ENCODE assay signal across 12 cellular contexts in genomic region chr13:44484562-44485164, GRCh38.
DNase-seq lines count a peak whose midpoint lies in the region; ATAC-seq, FAIRE-seq and TF ChIP-seq lines count a peak whose summit lies in the region.
"Had no signal": no experiment of that assay in that cellular context is flagged by ENCODE, and none has a peak within 500 bp of the region (broad histone marks: within the 10 kb centered on the region; RNA-seq: fewer than 3 reads in every experiment).

No MANE protein-coding gene starts in this region.

- H3K27me3 Mint-ChIP-seq in activated CD4-positive, alpha-beta T cell treated with anti-CD3 and anti-CD28 coated beads, Interleukin-2, amount 10 ng/mL, durations not matched to agents 7 days and 5 days: no peaks in the 10 kb centered on the region
- H3K27me3 Mint-ChIP-seq in activated T-helper 17 cell treated with anti-CD3 and anti-CD28 coated beads, Interleukin-2, amount 50 U/mL, for 72 hours: no peaks in the 10 kb centered on the region

- H3K4me1 ChIP-seq in gastrocnemius medialis: peaks cover 45 to 48% of the 10 kb centered on the region in 2 donors

- H3K27ac ChIP-seq in gastrocnemius medialis: peak overlapping the region; percentile 35 to 58 (median 52)
- H3K27ac ChIP-seq: neutrophil had no signal

- CTCF ChIA-PET in activated CD4-positive, alpha-beta T cell treated with anti-CD3 and anti-CD28 coated beads, Interleukin-2, amount 10 ng/mL, durations not matched to agents 7 days and 5 days (lab: Charles Lee): interaction anchor here (1.2 to 2.3 kb wide), 5 partner anchors 11 to 434 kb away, joined by 3 to 5 read pairs (median 4); no protein-coding TSS in a partner anchor

- no peak for DNase-seq in activated CD4-positive, alpha-beta T cell treated with anti-CD3 and anti-CD28 coated beads, Interleukin-2, amount 10 ng/mL, durations not matched to agents 7 days and 5 days
- no peak for DNase-seq in activated CD4-positive, alpha-beta T cell treated with anti-CD3 and anti-CD28 coated beads, Interleukin-2, amount 50 U/mL, for 48 hours
- DNase-seq in gastrocnemius medialis (no peak), HuH-7.5 (ENCODE audit: low spot score) (no peak), SHP77 treated with DMSO at 0.1 percent for 48 hours (lab: John Stamatoyannopoulos, UW) (no peak), urothelium cell line (ENCODE audit: low spot score) (no peak)
- DNase-seq: activated CD4-positive, alpha-beta T cell treated with anti-CD3 and anti-CD28 coated beads, Interleukin-2, amount 50 U/mL, for 1 hour; kidney glomerular epithelial cell; stimulated activated CD4-positive, alpha-beta T cell treated with anti-CD3 and anti-CD28 coated beads, Interleukin-1b, Interleukin-23, amount 100 ng/mL, for 48 hours had no signal

- H3K27ac Mint-ChIP-seq in activated CD4-positive, alpha-beta T cell treated with anti-CD3 and anti-CD28 coated beads, Interleukin-2, amount 10 ng/mL, durations not matched to agents 7 days and 5 days: peak overlapping the region; percentile 84
- H3K27ac Mint-ChIP-seq in activated T-helper 17 cell treated with anti-CD3 and anti-CD28 coated beads, Interleukin-2, amount 50 U/mL, for 72 hours: peak overlapping the region; percentile 16

- H3K4me1 Mint-ChIP-seq in activated CD4-positive, alpha-beta T cell treated with anti-CD3 and anti-CD28 coated beads, Interleukin-2, amount 10 ng/mL, durations not matched to agents 7 days and 5 days: peaks cover 17% of the 10 kb centered on the region
- H3K4me1 Mint-ChIP-seq in activated T-helper 17 cell treated with anti-CD3 and anti-CD28 coated beads, Interleukin-2, amount 50 U/mL, for 72 hours: peaks cover 9% of the 10 kb centered on the region

- in situ Hi-C loops in gastrocnemius medialis (cut with MboI; ENCODE audit: low sequenced_read_pairs in 4 of 4): loop anchor here (5.0 to 25.0 kb wide), 4 partner anchors 390 to 490 kb away; no protein-coding TSS in a partner anchor

- no peaks in the 10 kb centered on the region for H3K36me3 ChIP-seq in gastrocnemius medialis
- H3K36me3 ChIP-seq: neutrophil had no signal

- no peaks in the 10 kb centered on the region for H3K27me3 ChIP-seq in gastrocnemius medialis
- H3K27me3 ChIP-seq: neutrophil had no signal

- intact Hi-C loops in gastrocnemius medialis (cut with DNase I; ENCODE audit: low total_unique reads): loop anchor here (2.0 to 10.0 kb wide), 3 partner anchors 160 to 394 kb away; no protein-coding TSS in a partner anchor

- ATAC-seq in HG02623 (IDR thresholded peaks at IDR 0.05; ENCODE audit: unreplicated experiment): peak; percentile 51
- ATAC-seq in activated T-helper 17 cell treated with anti-CD3 and anti-CD28 coated beads, Interleukin-2, amount 50 U/mL, for 72 hours (replicated peaks): no peak
- peak in 1 of 2 donors; percentile 17 for ATAC-seq in gastrocnemius medialis

- POLR2A ChIA-PET in activated CD4-positive, alpha-beta T cell treated with anti-CD3 and anti-CD28 coated beads, Interleukin-2, amount 10 ng/mL, durations not matched to agents 7 days and 5 days (lab: Charles Lee): no interaction called here

- TF ChIP-seq POLR2A in gastrocnemius medialis (IDR thresholded peaks at IDR 0.05): no peak

- H3K4me3 Mint-ChIP-seq in activated CD4-positive, alpha-beta T cell treated with anti-CD3 and anti-CD28 coated beads, Interleukin-2, amount 10 ng/mL, durations not matched to agents 7 days and 5 days: peak overlapping the region; percentile 44
- peak overlapping the region; percentile 61 for H3K4me3 Mint-ChIP-seq in activated T-helper 17 cell treated with anti-CD3 and anti-CD28 coated beads, Interleukin-2, amount 50 U/mL, for 72 hours

- H3K9me3 Mint-ChIP-seq in activated CD4-positive, alpha-beta T cell treated with anti-CD3 and anti-CD28 coated beads, Interleukin-2, amount 10 ng/mL, durations not matched to agents 7 days and 5 days: no peaks in the 10 kb centered on the region
- no peaks in the 10 kb centered on the region for H3K9me3 Mint-ChIP-seq in activated T-helper 17 cell treated with anti-CD3 and anti-CD28 coated beads, Interleukin-2, amount 50 U/mL, for 72 hours

- H3K9me3 ChIP-seq in gastrocnemius medialis: no peaks in the 10 kb centered on the region
- H3K9me3 ChIP-seq: neutrophil had no signal

- no peak for TF ChIP-seq CTCF in gastrocnemius medialis (IDR thresholded peaks at IDR 0.05 in 4 of 5, conservative IDR thresholded peaks at IDR 0.05 in 1 of 5)

- no peak for FAIRE-seq in urothelium cell line (lab: Jason Lieb, UNC)

- no peak overlapping the region for H3K4me3 ChIP-seq in gastrocnemius medialis

- peaks cover under 1% of the 10 kb centered on the region for H3K36me3 Mint-ChIP-seq in activated CD4-positive, alpha-beta T cell treated with anti-CD3 and anti-CD28 coated beads, Interleukin-2, amount 10 ng/mL, durations not matched to agents 7 days and 5 days (ENCODE audit: low read depth)
- H3K36me3 Mint-ChIP-seq in activated T-helper 17 cell treated with anti-CD3 and anti-CD28 coated beads, Interleukin-2, amount 50 U/mL, for 72 hours (ENCODE audit: low read depth): no peaks in the 10 kb centered on the region
